In genomic region chr10:17742918-17743317, GRCh38 we compare ENCODE assay signal across 8 cellular contexts. TPM values are rescaled to one million over a fixed set of nuclear protein-coding genes. Genes with fewer than 3 reads are reported as not detected.
DNase-seq lines count a peak whose midpoint lies in the region; ATAC-seq, FAIRE-seq and TF ChIP-seq lines count a peak whose summit lies in the region.

No MANE protein-coding gene starts in this region.

- peak; percentile 52 for ATAC-seq in HG03175 (IDR thresholded peaks at IDR 0.05; ENCODE audit: unreplicated experiment)

- H3K27me3 Mint-ChIP-seq in Calu3 (ENCODE audit: unreplicated experiment) = no peaks in the 10 kb centered on the region
- no peaks in the 10 kb centered on the region for H3K27me3 Mint-ChIP-seq in T-helper 2 cell treated with Interferon-gamma antibody and Interleukin-4, amounts not matched to agents 5 μg/mL and 100 μg/mL, for 36 hours (ENCODE audit: low read depth)

- H3K27ac Mint-ChIP-seq in Calu3 (ENCODE audit: unreplicated experiment) = no peak overlapping the region
- no peak overlapping the region for H3K27ac Mint-ChIP-seq in T-helper 2 cell treated with Interferon-gamma antibody and Interleukin-4, amounts not matched to agents 5 μg/mL and 100 μg/mL, for 36 hours

- no TSS peak for BruUV-seq in Calu3 (replicated peaks; lab: Mats Ljungman, UMichigan)

- DNase-seq in Calu3 = peak; percentile 64
- DNase-seq in T-helper 2 cell treated with Interferon-gamma antibody and Interleukin-4, amounts not matched to agents 5 μg/mL and 100 μg/mL, for 36 hours (ENCODE audit: low spot score) = peak; percentile 37
- DNase-seq in astrocyte of the hippocampus (ENCODE audit: low read depth, low spot score) = peak; percentile 68
- DNase-seq in stimulated activated CD4-positive, alpha-beta T cell treated with anti-CD3 and anti-CD28 coated beads, Interleukin-1b, Interleukin-23, amount 100 ng/mL, for 4 hours (ENCODE audit: low read depth in 2 of 2) = peak; percentile 59 to 64
- DNase-seq in NCI-H187 treated with DMSO at 0.1 percent for 48 hours (lab: John Stamatoyannopoulos, UW) = no peak
- DNase-seq in cerebellar nuclear complex (lab: John Stamatoyannopoulos, UW) = no peak

- no peak overlapping the region for H3K4me3 Mint-ChIP-seq in Calu3 (ENCODE audit: low read depth, unreplicated experiment)
- no peak overlapping the region for H3K4me3 Mint-ChIP-seq in T-helper 2 cell treated with Interferon-gamma antibody and Interleukin-4, amounts not matched to agents 5 μg/mL and 100 μg/mL, for 36 hours

- H3K36me3 Mint-ChIP-seq in Calu3 (ENCODE audit: insufficient read depth, unreplicated experiment) = no peaks in the 10 kb centered on the region
- no peaks in the 10 kb centered on the region for H3K36me3 Mint-ChIP-seq in T-helper 2 cell treated with Interferon-gamma antibody and Interleukin-4, amounts not matched to agents 5 μg/mL and 100 μg/mL, for 36 hours (ENCODE audit: low read depth)

- intact Hi-C loops in Calu3 (cut with micrococcal nuclease; ENCODE audit: unreplicated experiment) = loop anchor here (1.0 to 5.0 kb wide), 4 partner anchors 131 to 451 kb away; no protein-coding TSS in a partner anchor

- H3K4me1 Mint-ChIP-seq in Calu3 (ENCODE audit: low read depth, unreplicated experiment) = no peaks in the 10 kb centered on the region
- H3K4me1 Mint-ChIP-seq in T-helper 2 cell treated with Interferon-gamma antibody and Interleukin-4, amounts not matched to agents 5 μg/mL and 100 μg/mL, for 36 hours (ENCODE audit: low read depth) = peaks cover 11% of the 10 kb centered on the region

- H3K9me3 Mint-ChIP-seq in Calu3 (ENCODE audit: low read depth, unreplicated experiment) = no peaks in the 10 kb centered on the region
- no peaks in the 10 kb centered on the region for H3K9me3 Mint-ChIP-seq in T-helper 2 cell treated with Interferon-gamma antibody and Interleukin-4, amounts not matched to agents 5 μg/mL and 100 μg/mL, for 36 hours

- TF ChIP-seq CTCF in Calu3 (IDR thresholded peaks at IDR 0.05; ENCODE audit: unreplicated experiment) = peak; percentile 67

- CTCF ChIA-PET in Calu3 (lab: Charles Lee) = interaction anchor here (0.5 kb wide), 1 partner anchor 137 kb away, joined by 3 read pairs; no protein-coding TSS in a partner anchor

- peak; percentile 81 for FAIRE-seq in islet of Langerhans (lab: Jason Lieb, UNC)

RNA-seq across cellular contexts. Expression of gene TMEM236, which starts 9.1 kb away (rescaled TPM):
- total RNA-seq in Calu3 (2022) = 0.38 and 0.51 TPM in 2 replicates

Comparison
In these comparisons a context has a peak if more than half of its experiments do, and no peak if none do; other contexts are left out.
1. DNase-seq: peak in Calu3 (single experiment), T-helper 2 cell treated with Interferon-gamma antibody and Interleukin-4, amounts not matched to agents 5 μg/mL and 100 μg/mL, for 36 hours (single experiment), astrocyte of the hippocampus (single experiment) and stimulated activated CD4-positive, alpha-beta T cell treated with anti-CD3 and anti-CD28 coated beads, Interleukin-1b, Interleukin-23, amount 100 ng/mL, for 4 hours (2 of 2); none in NCI-H187 treated with DMSO at 0.1 percent for 48 hours (single experiment) and cerebellar nuclear complex (0 of 2).